1 cellular context compared by ENCODE assay signal in genomic region chr5:6632931-6633468, GRCh38.
A peak's percentile ranks its signal among the peaks of the same experiment; 100 is the strongest.
TF ChIP-seq lines count a peak whose summit lies in the region.

TSS of gene NSUN2 (minus strand) at chr5:6633044. CDS start at chr5:6632979, 65 bp downstream.
TSS of gene SRD5A1 (plus strand) at chr5:6633440. CDS start at chr5:6633577, 137 bp downstream.

TF ChIP-seq in HepG2, 621 proteins besides CTCF, POLR2A, EP300 and RAD21 (continued from another document and continues in another):
- TF ChIP-seq ZNF687 (CRISPR knock-in tag; IDR thresholded peaks at IDR 0.05) (peak; percentile 76; the same call in 1 of the 2 replicates), ZNF329 (CRISPR knock-in tag; IDR thresholded peaks at IDR 0.05; ENCODE audit: low read depth) (0 out of 2 replicates have a peak, but pooled peaks have one; percentile 8), ZNF317 (CRISPR knock-in tag; IDR thresholded peaks at IDR 0.05) (no peak), NFYC (CRISPR knock-in tag; IDR thresholded peaks at IDR 0.05) (no peak), STAT6 (CRISPR knock-in tag; IDR thresholded peaks at IDR 0.05; ENCODE audit: borderline replicate concordance) (no peak), PLRG1 (conservative IDR thresholded peaks at IDR 0.05) (no peak), RNF2 (conservative IDR thresholded peaks at IDR 0.05; ENCODE audit: low read depth) (peak; percentile 61; the same call in 1 of the 2 replicates), ZNF567 (CRISPR knock-in tag; IDR thresholded peaks at IDR 0.05; ENCODE audit: borderline replicate concordance) (no peak), ARNTL (CRISPR knock-in tag; IDR thresholded peaks at IDR 0.05) (0 out of 2 replicates have a peak, but pooled peaks have one; percentile 34), ATF2 (CRISPR knock-in tag; IDR thresholded peaks at IDR 0.05) (0 out of 2 replicates have a peak, but pooled peaks have one; percentile 41), DMAP1 (CRISPR knock-in tag; IDR thresholded peaks at IDR 0.05) (peak; percentile 97), SKIL (CRISPR knock-in tag; IDR thresholded peaks at IDR 0.05; ENCODE audit: borderline replicate concordance) (no peak), IRF9 (CRISPR knock-in tag; IDR thresholded peaks at IDR 0.05; ENCODE audit: borderline replicate concordance) (peak; percentile 56; the same call in 1 of the 2 replicates), KLF15 (CRISPR knock-in tag; IDR thresholded peaks at IDR 0.05; ENCODE audit: borderline replicate concordance) (no peak), PATZ1 (CRISPR knock-in tag; IDR thresholded peaks at IDR 0.05) (peak; percentile 67; the same call in 1 of the 2 replicates), KDM6A (CRISPR knock-in tag; IDR thresholded peaks at IDR 0.05; ENCODE audit: low read depth) (no peak), DPF2 (CRISPR knock-in tag; IDR thresholded peaks at IDR 0.05; ENCODE audit: borderline replicate concordance, low read depth) (no peak), HDAC1 (CRISPR knock-in tag; IDR thresholded peaks at IDR 0.05) (peak; percentile 76), ZBTB46 (CRISPR knock-in tag; IDR thresholded peaks at IDR 0.05; ENCODE audit: borderline replicate concordance) (no peak), ZFP82 (CRISPR knock-in tag; IDR thresholded peaks at IDR 0.05; ENCODE audit: borderline replicate concordance) (no peak), ZNF33A (CRISPR knock-in tag; IDR thresholded peaks at IDR 0.05; ENCODE audit: borderline replicate concordance) (0 out of 2 replicates have a peak, but pooled peaks have one; percentile 24), DDIT3 (CRISPR knock-in tag; IDR thresholded peaks at IDR 0.05) (no peak), ZNF781 (CRISPR knock-in tag; IDR thresholded peaks at IDR 0.05; ENCODE audit: borderline replicate concordance, not compliant biosample characterization) (no peak), ZNF713 (CRISPR knock-in tag; IDR thresholded peaks at IDR 0.05) (no peak), ATF3 (CRISPR knock-in tag; IDR thresholded peaks at IDR 0.05) (peak; percentile 54; the same call in 1 of the 2 replicates), ZZZ3 (CRISPR knock-in tag; IDR thresholded peaks at IDR 0.05; ENCODE audit: borderline replicate concordance) (0 out of 2 replicates have a peak, but pooled peaks have one; percentile 19), ATF6 (CRISPR knock-in tag; conservative IDR thresholded peaks at IDR 0.05) (no peak), ZNF430 (CRISPR knock-in tag; IDR thresholded peaks at IDR 0.05) (peak; percentile 54; the same call in 1 of the 2 replicates), HCFC1 (IDR thresholded peaks at IDR 0.05; ENCODE audit: low read depth, low read length) (peak; percentile 55), RORA (CRISPR knock-in tag; IDR thresholded peaks at IDR 0.05) (no peak), SMAD1 (CRISPR knock-in tag; IDR thresholded peaks at IDR 0.05; ENCODE audit: borderline replicate concordance, low read depth) (no peak), ZBTB14 (CRISPR knock-in tag; IDR thresholded peaks at IDR 0.05) (0 out of 2 replicates have a peak, but pooled peaks have one; percentile 13), MXD1 (CRISPR knock-in tag; IDR thresholded peaks at IDR 0.05) (peak; percentile 94; the same call in 1 of the 2 replicates), MIER2 (CRISPR knock-in tag; IDR thresholded peaks at IDR 0.05) (peak; percentile 42; the same call in 1 of the 2 replicates), FOXP1 (IDR thresholded peaks at IDR 0.05) (no peak), FOXP1 (CRISPR knock-in tag; IDR thresholded peaks at IDR 0.05) (no peak), ZKSCAN5 (CRISPR knock-in tag; IDR thresholded peaks at IDR 0.05) (no peak)
